Comparison of ENCODE assay signal across 8 cellular contexts in the genomic region with DNA sequence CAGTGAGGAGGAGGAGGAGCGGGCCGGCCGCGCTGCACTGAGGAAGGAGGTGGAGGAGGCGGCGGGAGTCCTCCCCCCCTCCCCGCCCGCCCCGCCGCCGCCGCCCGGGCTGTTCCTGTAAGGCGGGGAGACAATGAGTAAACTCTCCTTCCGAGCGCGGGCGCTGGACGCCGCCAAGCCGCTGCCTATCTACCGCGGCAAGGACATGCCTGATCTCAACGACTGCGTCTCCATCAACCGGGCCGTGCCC. TPM values are rescaled to one million over a fixed set of nuclear protein-coding genes. Genes with fewer than 3 reads are reported as not detected.
DNase-seq lines count a peak whose midpoint lies in the region; ATAC-seq and TF ChIP-seq lines count a peak whose summit lies in the region.

No MANE protein-coding gene starts in this region.

- H3K4me1 ChIP-seq in iPS-18a (ENCODE audit: control insufficient read depth, low read depth, low read length), result peaks cover 11% of the 10 kb centered on the region
- H3K4me1 ChIP-seq in stomach, result peaks cover 3 to 54% (median 33%) of the 10 kb centered on the region in 4 donors

- H3K4me3 ChIP-seq in iPS-18a (ENCODE audit: low read length), result peak overlapping the region; percentile 95
- H3K4me3 ChIP-seq in stomach, result peak overlapping the region; percentile 75 to 98 (median 94)

- peaks cover 5% of the 10 kb centered on the region for H3K27me3 Mint-ChIP-seq in activated T-cell treated with anti-CD3 and anti-CD28 coated beads, Interleukin-2, amount 50 U/mL, for 72 hours (ENCODE audit: low read depth)
- no peaks in the 10 kb centered on the region for H3K27me3 Mint-ChIP-seq in activated naive CD8-positive, alpha-beta T cell

- ATAC-seq in activated T-cell treated with anti-CD3 and anti-CD28 coated beads, Interleukin-2, amount 50 U/mL, for 72 hours (replicated peaks in 1 of 2), result peak; percentile 45 to 47
- peak; percentile 44 for ATAC-seq in HG03135 (IDR thresholded peaks at IDR 0.05; ENCODE audit: unreplicated experiment)

- H3K9me3 Mint-ChIP-seq in activated T-cell treated with anti-CD3 and anti-CD28 coated beads, Interleukin-2, amount 50 U/mL, for 72 hours, result no peaks in the 10 kb centered on the region
- no peaks in the 10 kb centered on the region for H3K9me3 Mint-ChIP-seq in activated naive CD8-positive, alpha-beta T cell (ENCODE audit: low read depth)

- H3K9me3 ChIP-seq in iPS-18a (ENCODE audit: control insufficient read depth, low read depth, low read length) (no peaks in the 10 kb centered on the region), stomach (no peaks in the 10 kb centered on the region)

- peaks cover 43% of the 10 kb centered on the region for H3K4me1 Mint-ChIP-seq in activated T-cell treated with anti-CD3 and anti-CD28 coated beads, Interleukin-2, amount 50 U/mL, for 72 hours (ENCODE audit: low read depth)
- H3K4me1 Mint-ChIP-seq in activated naive CD8-positive, alpha-beta T cell (ENCODE audit: low read depth), result peaks cover 41% of the 10 kb centered on the region

- no peak for TF ChIP-seq EP300 in stomach (IDR thresholded peaks at IDR 0.05)

- DNase-seq in activated T-cell treated with anti-CD3 and anti-CD28 coated beads, Interleukin-2, amount 50 U/mL, for 72 hours, result no peak
- DNase-seq in activated T-cell treated with anti-CD3 and anti-CD28 coated beads for 4 hours (no peak), stomach (no peak), iPS-NIHi11 (ENCODE audit: low spot score) (no peak), occipital lobe (lab: John Stamatoyannopoulos, UW) (no peak)

- intact Hi-C loops in stomach (cut with DNase I; ENCODE audit: low total_unique reads), result no loop called here

- TF ChIP-seq CTCF in stomach (IDR thresholded peaks at IDR 0.05), result no peak

- peaks cover 13% of the 10 kb centered on the region for H3K27me3 ChIP-seq in iPS-18a (ENCODE audit: control insufficient read depth, insufficient read depth, low read length)
- no peaks in the 10 kb centered on the region for H3K27me3 ChIP-seq in stomach

- H3K9ac ChIP-seq in iPS-18a (ENCODE audit: low read length), result peak overlapping the region; percentile 93

- H3K4me3 Mint-ChIP-seq in activated T-cell treated with anti-CD3 and anti-CD28 coated beads, Interleukin-2, amount 50 U/mL, for 72 hours, result peak overlapping the region; percentile 87 to 95
- H3K4me3 Mint-ChIP-seq in activated naive CD8-positive, alpha-beta T cell, result peak overlapping the region; percentile 96

- TF ChIP-seq POLR2A in stomach (IDR thresholded peaks at IDR 0.05), result no peak

- peak overlapping the region; percentile 89 for H3K27ac Mint-ChIP-seq in activated T-cell treated with anti-CD3 and anti-CD28 coated beads, Interleukin-2, amount 50 U/mL, for 72 hours
- peak overlapping the region; percentile 96 for H3K27ac Mint-ChIP-seq in activated naive CD8-positive, alpha-beta T cell

- WGBS in stomach, 5 donors, result 0 to 2% (median 0%) methylated on average over 1 to 27 of the region's 27 CpGs

- H3K27ac ChIP-seq in iPS-18a (ENCODE audit: low read length) (peak overlapping the region; percentile 91), stomach (peak overlapping the region; percentile 98 to 100 (median 99))

- no peaks in the 10 kb centered on the region for H3K36me3 ChIP-seq in iPS-18a (ENCODE audit: control insufficient read depth, low read depth, low read length)
- no peaks in the 10 kb centered on the region for H3K36me3 ChIP-seq in stomach

- H3K36me3 Mint-ChIP-seq in activated T-cell treated with anti-CD3 and anti-CD28 coated beads, Interleukin-2, amount 50 U/mL, for 72 hours (ENCODE audit: insufficient read depth in 2 of 2), result peaks cover 5 to 6% of the 10 kb centered on the region in 2 donors
- H3K36me3 Mint-ChIP-seq in activated naive CD8-positive, alpha-beta T cell, result peaks cover 6% of the 10 kb centered on the region

RNA-seq across cellular contexts. Expression of a gene that starts 0.3 kb away (rescaled TPM):
- 10 to 100 TPM; 33.2 to 37.2 TPM for total RNA-seq in activated T-cell treated with anti-CD3 and anti-CD28 coated beads, Interleukin-2, amount 50 U/mL, for 72 hours
- total RNA-seq in stomach (10 to 100 TPM in 4 of 5 donors, under 1 TPM in 1; 0.87 to 42.2 (median 32.1) TPM), occipital lobe (103 TPM)
- polyA plus RNA-seq in stomach, result 10 to 100 TPM in 1 of 3 donors, 1 to 10 TPM in 2; 4.5 to 11.3 (median 6.7) TPM
